Comparison of ENCODE assay signal across 1 cellular context in the genomic region with DNA sequence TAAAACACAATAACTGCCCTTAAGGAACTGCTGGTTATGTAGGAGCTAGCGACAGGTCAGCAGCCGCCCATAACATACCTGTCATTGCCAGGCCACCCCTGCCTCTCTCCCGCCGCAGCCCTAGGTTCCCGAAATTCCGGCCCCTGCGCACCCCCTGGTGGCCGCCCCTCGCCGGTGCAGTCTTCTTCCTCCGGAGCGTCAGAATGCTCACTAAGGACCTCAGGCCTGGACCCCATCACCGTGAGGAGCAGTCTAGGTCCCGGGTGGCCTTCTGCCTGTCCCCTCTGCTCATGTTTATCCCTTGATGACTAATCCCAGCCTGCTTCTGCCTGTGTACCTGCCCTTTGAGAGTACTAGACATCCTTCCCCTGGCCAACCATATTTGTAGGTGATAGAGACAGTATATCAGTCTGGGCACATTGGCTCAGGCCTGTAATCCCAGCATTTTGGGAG.
A peak's percentile ranks its signal among the peaks of the same experiment; 100 is the strongest.
TF ChIP-seq lines count a peak whose summit lies in the region.

No MANE protein-coding gene starts in this region.

TF ChIP-seq in HepG2, 621 proteins besides CTCF, POLR2A, EP300 and RAD21 (continued from another document and continues in another):
- TF ChIP-seq, protein P1, sequence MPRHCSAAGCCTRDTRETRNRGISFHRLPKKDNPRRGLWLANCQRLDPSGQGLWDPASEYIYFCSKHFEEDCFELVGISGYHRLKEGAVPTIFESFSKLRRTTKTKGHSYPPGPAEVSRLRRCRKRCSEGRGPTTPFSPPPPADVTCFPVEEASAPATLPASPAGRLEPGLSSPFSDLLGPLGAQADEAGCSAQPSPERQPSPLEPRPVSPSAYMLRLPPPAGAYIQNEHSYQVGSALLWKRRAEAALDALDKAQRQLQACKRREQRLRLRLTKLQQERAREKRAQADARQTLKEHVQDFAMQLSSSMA (CRISPR knock-in tag; IDR thresholded peaks at IDR 0.05): no peak; the same call in none of the 2 replicates
- TF ChIP-seq HOXA7 (CRISPR knock-in tag; IDR thresholded peaks at IDR 0.05): no peak
- TF ChIP-seq DNMT3B (CRISPR knock-in tag; conservative IDR thresholded peaks at IDR 0.05): no peak
- TF ChIP-seq ZNF354B (CRISPR knock-in tag; IDR thresholded peaks at IDR 0.05): no peak
- no peak for TF ChIP-seq ZNF563 (CRISPR knock-in tag; IDR thresholded peaks at IDR 0.05)
- no peak for TF ChIP-seq ZEB1 (IDR thresholded peaks at IDR 0.05; ENCODE audit: insufficient replicate concordance, low read depth)
- no peak for TF ChIP-seq SAFB2 (CRISPR knock-in tag; IDR thresholded peaks at IDR 0.05; ENCODE audit: borderline replicate concordance, low read depth)
- no peak for TF ChIP-seq PHF5A (CRISPR knock-in tag; IDR thresholded peaks at IDR 0.05; ENCODE audit: low read depth, unreplicated experiment)
- no peak for TF ChIP-seq SYNCRIP (IDR thresholded peaks at IDR 0.05; ENCODE audit: insufficient read depth, low read depth, low read length)
- TF ChIP-seq ZNF143 (CRISPR knock-in tag; IDR thresholded peaks at IDR 0.05): peak; percentile 14; the same call in 1 of the 2 replicates
- TF ChIP-seq FOXA1 (IDR thresholded peaks at IDR 0.05): no peak
- TF ChIP-seq FOXA1 (CRISPR knock-in tag; IDR thresholded peaks at IDR 0.05): peak; percentile 20; the same call in 1 of the 2 replicates
- TF ChIP-seq NR2F1 (CRISPR knock-in tag; IDR thresholded peaks at IDR 0.05): no peak
- peak; percentile 40; the same call in 1 of the 2 replicates for TF ChIP-seq FOXA3 (CRISPR knock-in tag; IDR thresholded peaks at IDR 0.05)
- no peak for TF ChIP-seq PAX8 (CRISPR knock-in tag; IDR thresholded peaks at IDR 0.05; ENCODE audit: borderline replicate concordance)
- TF ChIP-seq NR2F2 (IDR thresholded peaks at IDR 0.05; ENCODE audit: borderline replicate concordance, low read depth): no peak
- TF ChIP-seq ZNF224 (CRISPR knock-in tag; IDR thresholded peaks at IDR 0.05): no peak
- no peak for TF ChIP-seq PHF21A (CRISPR knock-in tag; IDR thresholded peaks at IDR 0.05)
- TF ChIP-seq, protein P2, sequence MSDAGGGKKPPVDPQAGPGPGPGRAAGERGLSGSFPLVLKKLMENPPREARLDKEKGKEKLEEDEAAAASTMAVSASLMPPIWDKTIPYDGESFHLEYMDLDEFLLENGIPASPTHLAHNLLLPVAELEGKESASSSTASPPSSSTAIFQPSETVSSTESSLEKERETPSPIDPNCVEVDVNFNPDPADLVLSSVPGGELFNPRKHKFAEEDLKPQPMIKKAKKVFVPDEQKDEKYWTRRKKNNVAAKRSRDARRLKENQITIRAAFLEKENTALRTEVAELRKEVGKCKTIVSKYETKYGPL (CRISPR knock-in tag; IDR thresholded peaks at IDR 0.05): no peak
- TF ChIP-seq ZNF607 (CRISPR knock-in tag; IDR thresholded peaks at IDR 0.05; ENCODE audit: borderline replicate concordance): 0 out of 2 replicates have a peak, but pooled peaks have one; percentile 55
- no peak for TF ChIP-seq KAT7 (CRISPR knock-in tag; IDR thresholded peaks at IDR 0.05; ENCODE audit: borderline replicate concordance)
- no peak for TF ChIP-seq TBL1XR1 (IDR thresholded peaks at IDR 0.05; ENCODE audit: borderline replicate concordance, low read length, partially characterized antibody)
- peak; percentile 32; the same call in 1 of the 2 replicates for TF ChIP-seq ZNF121 (CRISPR knock-in tag; IDR thresholded peaks at IDR 0.05)
- TF ChIP-seq ZNF598 (CRISPR knock-in tag; IDR thresholded peaks at IDR 0.05; ENCODE audit: borderline replicate concordance): peak; percentile 73; the same call in 1 of the 2 replicates
- peak; percentile 65; the same call in 1 of the 2 replicates for TF ChIP-seq KLF13 (CRISPR knock-in tag; IDR thresholded peaks at IDR 0.05)
- no peak for TF ChIP-seq ZNF256 (CRISPR knock-in tag; conservative IDR thresholded peaks at IDR 0.05)
- TF ChIP-seq ZNF773 (CRISPR knock-in tag; IDR thresholded peaks at IDR 0.05; ENCODE audit: borderline replicate concordance): no peak
- no peak for TF ChIP-seq FIP1L1 (IDR thresholded peaks at IDR 0.05; ENCODE audit: borderline replicate concordance, insufficient read depth, low read depth, low read length)
- no peak for TF ChIP-seq RARG (CRISPR knock-in tag; IDR thresholded peaks at IDR 0.05; ENCODE audit: low read depth)
- no peak for TF ChIP-seq CENPX (CRISPR knock-in tag; IDR thresholded peaks at IDR 0.05)
- TF ChIP-seq, protein P3, sequence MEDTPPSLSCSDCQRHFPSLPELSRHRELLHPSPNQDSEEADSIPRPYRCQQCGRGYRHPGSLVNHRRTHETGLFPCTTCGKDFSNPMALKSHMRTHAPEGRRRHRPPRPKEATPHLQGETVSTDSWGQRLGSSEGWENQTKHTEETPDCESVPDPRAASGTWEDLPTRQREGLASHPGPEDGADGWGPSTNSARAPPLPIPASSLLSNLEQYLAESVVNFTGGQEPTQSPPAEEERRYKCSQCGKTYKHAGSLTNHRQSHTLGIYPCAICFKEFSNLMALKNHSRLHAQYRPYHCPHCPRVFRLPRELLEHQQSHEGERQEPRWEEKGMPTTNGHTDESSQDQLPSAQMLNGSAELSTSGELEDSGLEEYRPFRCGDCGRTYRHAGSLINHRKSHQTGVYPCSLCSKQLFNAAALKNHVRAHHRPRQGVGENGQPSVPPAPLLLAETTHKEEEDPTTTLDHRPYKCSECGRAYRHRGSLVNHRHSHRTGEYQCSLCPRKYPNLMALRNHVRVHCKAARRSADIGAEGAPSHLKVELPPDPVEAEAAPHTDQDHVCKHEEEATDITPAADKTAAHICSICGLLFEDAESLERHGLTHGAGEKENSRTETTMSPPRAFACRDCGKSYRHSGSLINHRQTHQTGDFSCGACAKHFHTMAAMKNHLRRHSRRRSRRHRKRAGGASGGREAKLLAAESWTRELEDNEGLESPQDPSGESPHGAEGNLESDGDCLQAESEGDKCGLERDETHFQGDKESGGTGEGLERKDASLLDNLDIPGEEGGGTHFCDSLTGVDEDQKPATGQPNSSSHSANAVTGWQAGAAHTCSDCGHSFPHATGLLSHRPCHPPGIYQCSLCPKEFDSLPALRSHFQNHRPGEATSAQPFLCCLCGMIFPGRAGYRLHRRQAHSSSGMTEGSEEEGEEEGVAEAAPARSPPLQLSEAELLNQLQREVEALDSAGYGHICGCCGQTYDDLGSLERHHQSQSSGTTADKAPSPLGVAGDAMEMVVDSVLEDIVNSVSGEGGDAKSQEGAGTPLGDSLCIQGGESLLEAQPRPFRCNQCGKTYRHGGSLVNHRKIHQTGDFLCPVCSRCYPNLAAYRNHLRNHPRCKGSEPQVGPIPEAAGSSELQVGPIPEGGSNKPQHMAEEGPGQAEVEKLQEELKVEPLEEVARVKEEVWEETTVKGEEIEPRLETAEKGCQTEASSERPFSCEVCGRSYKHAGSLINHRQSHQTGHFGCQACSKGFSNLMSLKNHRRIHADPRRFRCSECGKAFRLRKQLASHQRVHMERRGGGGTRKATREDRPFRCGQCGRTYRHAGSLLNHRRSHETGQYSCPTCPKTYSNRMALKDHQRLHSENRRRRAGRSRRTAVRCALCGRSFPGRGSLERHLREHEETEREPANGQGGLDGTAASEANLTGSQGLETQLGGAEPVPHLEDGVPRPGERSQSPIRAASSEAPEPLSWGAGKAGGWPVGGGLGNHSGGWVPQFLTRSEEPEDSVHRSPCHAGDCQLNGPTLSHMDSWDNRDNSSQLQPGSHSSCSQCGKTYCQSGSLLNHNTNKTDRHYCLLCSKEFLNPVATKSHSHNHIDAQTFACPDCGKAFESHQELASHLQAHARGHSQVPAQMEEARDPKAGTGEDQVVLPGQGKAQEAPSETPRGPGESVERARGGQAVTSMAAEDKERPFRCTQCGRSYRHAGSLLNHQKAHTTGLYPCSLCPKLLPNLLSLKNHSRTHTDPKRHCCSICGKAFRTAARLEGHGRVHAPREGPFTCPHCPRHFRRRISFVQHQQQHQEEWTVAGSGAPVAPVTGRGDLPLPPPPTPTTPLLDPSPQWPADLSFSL (CRISPR knock-in tag; IDR thresholded peaks at IDR 0.05): no peak
- TF ChIP-seq DNMT1 (CRISPR knock-in tag; IDR thresholded peaks at IDR 0.05): peak; percentile 65; the same call in 1 of the 2 replicates
- no peak for TF ChIP-seq CHD4 (IDR thresholded peaks at IDR 0.05; ENCODE audit: borderline replicate concordance, low read length)
- TF ChIP-seq, protein P4, sequence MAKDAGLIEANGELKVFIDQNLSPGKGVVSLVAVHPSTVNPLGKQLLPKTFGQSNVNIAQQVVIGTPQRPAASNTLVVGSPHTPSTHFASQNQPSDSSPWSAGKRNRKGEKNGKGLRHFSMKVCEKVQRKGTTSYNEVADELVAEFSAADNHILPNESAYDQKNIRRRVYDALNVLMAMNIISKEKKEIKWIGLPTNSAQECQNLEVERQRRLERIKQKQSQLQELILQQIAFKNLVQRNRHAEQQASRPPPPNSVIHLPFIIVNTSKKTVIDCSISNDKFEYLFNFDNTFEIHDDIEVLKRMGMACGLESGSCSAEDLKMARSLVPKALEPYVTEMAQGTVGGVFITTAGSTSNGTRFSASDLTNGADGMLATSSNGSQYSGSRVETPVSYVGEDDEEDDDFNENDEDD (CRISPR knock-in tag; IDR thresholded peaks at IDR 0.05; ENCODE audit: borderline replicate concordance): no peak
- TF ChIP-seq JUND (CRISPR knock-in tag; IDR thresholded peaks at IDR 0.05): no peak
- no peak for TF ChIP-seq ZNF749 (CRISPR knock-in tag; IDR thresholded peaks at IDR 0.05; ENCODE audit: borderline replicate concordance)
- TF ChIP-seq ZNF101 (CRISPR knock-in tag; IDR thresholded peaks at IDR 0.05; ENCODE audit: borderline replicate concordance, low read depth): no peak
- TF ChIP-seq KLF6 (CRISPR knock-in tag; IDR thresholded peaks at IDR 0.05): peak; percentile 74; the same call in 1 of the 2 replicates
- TF ChIP-seq MIER2 (CRISPR knock-in tag; IDR thresholded peaks at IDR 0.05): 0 out of 2 replicates have a peak, but pooled peaks have one; percentile 33
- TF ChIP-seq RFXAP (CRISPR knock-in tag; IDR thresholded peaks at IDR 0.05; ENCODE audit: borderline replicate concordance): no peak
- TF ChIP-seq RBM39 (IDR thresholded peaks at IDR 0.05; ENCODE audit: low read depth, low read length, poor library complexity, severe bottlenecking): no peak
- no peak for TF ChIP-seq ZNF30 (CRISPR knock-in tag; IDR thresholded peaks at IDR 0.05)
- TF ChIP-seq MIXL1 (CRISPR knock-in tag; IDR thresholded peaks at IDR 0.05): 0 out of 2 replicates have a peak, but pooled peaks have one; percentile 17
- TF ChIP-seq, protein P5, sequence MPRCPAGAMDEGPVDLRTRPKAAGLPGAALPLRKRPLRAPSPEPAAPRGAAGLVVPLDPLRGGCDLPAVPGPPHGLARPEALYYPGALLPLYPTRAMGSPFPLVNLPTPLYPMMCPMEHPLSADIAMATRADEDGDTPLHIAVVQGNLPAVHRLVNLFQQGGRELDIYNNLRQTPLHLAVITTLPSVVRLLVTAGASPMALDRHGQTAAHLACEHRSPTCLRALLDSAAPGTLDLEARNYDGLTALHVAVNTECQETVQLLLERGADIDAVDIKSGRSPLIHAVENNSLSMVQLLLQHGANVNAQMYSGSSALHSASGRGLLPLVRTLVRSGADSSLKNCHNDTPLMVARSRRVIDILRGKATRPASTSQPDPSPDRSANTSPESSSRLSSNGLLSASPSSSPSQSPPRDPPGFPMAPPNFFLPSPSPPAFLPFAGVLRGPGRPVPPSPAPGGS (CRISPR knock-in tag; IDR thresholded peaks at IDR 0.05): no peak
- TF ChIP-seq, protein P6, sequence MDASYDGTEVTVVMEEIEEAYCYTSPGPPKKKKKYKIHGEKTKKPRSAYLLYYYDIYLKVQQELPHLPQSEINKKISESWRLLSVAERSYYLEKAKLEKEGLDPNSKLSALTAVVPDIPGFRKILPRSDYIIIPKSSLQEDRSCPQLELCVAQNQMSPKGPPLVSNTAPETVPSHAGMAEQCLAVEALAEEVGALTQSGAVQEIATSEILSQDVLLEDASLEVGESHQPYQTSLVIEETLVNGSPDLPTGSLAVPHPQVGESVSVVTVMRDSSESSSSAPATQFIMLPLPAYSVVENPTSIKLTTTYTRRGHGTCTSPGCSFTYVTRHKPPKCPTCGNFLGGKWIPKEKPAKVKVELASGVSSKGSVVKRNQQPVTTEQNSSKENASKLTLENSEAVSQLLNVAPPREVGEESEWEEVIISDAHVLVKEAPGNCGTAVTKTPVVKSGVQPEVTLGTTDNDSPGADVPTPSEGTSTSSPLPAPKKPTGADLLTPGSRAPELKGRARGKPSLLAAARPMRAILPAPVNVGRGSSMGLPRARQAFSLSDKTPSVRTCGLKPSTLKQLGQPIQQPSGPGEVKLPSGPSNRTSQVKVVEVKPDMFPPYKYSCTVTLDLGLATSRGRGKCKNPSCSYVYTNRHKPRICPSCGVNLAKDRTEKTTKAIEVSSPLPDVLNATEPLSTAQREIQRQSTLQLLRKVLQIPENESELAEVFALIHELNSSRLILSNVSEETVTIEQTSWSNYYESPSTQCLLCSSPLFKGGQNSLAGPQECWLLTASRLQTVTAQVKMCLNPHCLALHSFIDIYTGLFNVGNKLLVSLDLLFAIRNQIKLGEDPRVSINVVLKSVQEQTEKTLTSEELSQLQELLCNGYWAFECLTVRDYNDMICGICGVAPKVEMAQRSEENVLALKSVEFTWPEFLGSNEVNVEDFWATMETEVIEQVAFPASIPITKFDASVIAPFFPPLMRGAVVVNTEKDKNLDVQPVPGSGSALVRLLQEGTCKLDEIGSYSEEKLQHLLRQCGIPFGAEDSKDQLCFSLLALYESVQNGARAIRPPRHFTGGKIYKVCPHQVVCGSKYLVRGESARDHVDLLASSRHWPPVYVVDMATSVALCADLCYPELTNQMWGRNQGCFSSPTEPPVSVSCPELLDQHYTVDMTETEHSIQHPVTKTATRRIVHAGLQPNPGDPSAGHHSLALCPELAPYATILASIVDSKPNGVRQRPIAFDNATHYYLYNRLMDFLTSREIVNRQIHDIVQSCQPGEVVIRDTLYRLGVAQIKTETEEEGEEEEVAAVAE (CRISPR knock-in tag; IDR thresholded peaks at IDR 0.05; ENCODE audit: borderline replicate concordance): no peak
